ENCODE assay signal across 13 cellular contexts in genomic region chr4:182978152-182978827, GRCh38.
DNase-seq lines count a peak whose midpoint lies in the region; ATAC-seq, FAIRE-seq and TF ChIP-seq lines count a peak whose summit lies in the region.
"Had no signal": no experiment of that assay in that cellular context is flagged by ENCODE, and none has a peak within 500 bp of the region (broad histone marks: within the 10 kb centered on the region; RNA-seq: fewer than 3 reads in every experiment).

No MANE protein-coding gene starts in this region.

- H3K9ac ChIP-seq in K562 (ENCODE audit: insufficient read depth in 1 of 2, low read depth in 2 of 2, low read length in 2 of 2), result no peak overlapping the region

- H3K4me2 ChIP-seq in K562 (ENCODE audit: insufficient read depth, low read length), result no peak overlapping the region

- CTCF ChIA-PET in K562 (lab: Yijun Ruan, JAX; ENCODE audit: low intra/inter-chr PET ratio), result no interaction called here

- no peaks in the 10 kb centered on the region for H3K9me1 ChIP-seq in K562 (ENCODE audit: control insufficient read depth, insufficient read depth, low read length)

- H3K4me3 ChIP-seq in K562, result no peak overlapping the region

- no peaks in the 10 kb centered on the region for H4K20me1 ChIP-seq in K562 (replicated peaks; ENCODE audit: control insufficient read depth, insufficient read depth, low read length)

- H3K27me3 Mint-ChIP-seq in glutamatergic neuron (ENCODE audit: unreplicated experiment), result peaks cover 3% of the 10 kb centered on the region

- TF ChIP-seq POLR2A in K562 (conservative IDR thresholded peaks at IDR 0.05), result no peak

- no peaks in the 10 kb centered on the region for H3K36me3 ChIP-seq in K562 (ENCODE audit: control insufficient read depth, insufficient read depth, low read length)

- no peak overlapping the region for H3K4me3 Mint-ChIP-seq in glutamatergic neuron (ENCODE audit: unreplicated experiment)
- H3K4me3 Mint-ChIP-seq: endodermal cell; naive thymus-derived CD4-positive, alpha-beta T cell had no signal

- POLR2A ChIA-PET in K562 (lab: Yijun Ruan, JAX), result no interaction called here

- DNase-seq in ELR (ENCODE audit: low read depth), result peak; percentile 77
- no peak for DNase-seq in K562 (ENCODE audit: extremely low read depth in 1 of 4, low spot score in 3 of 4)
- no peak for DNase-seq in glutamatergic neuron
- no peak for DNase-seq in stimulated activated CD4-positive, alpha-beta T cell treated with anti-CD3 and anti-CD28 coated beads, Interleukin-12 subunit alpha, Interleukin-12 subunit beta, amount 100 ng/mL, for 4 hours
- no peak for DNase-seq in NCI-H345 treated with DMSO at 0.1 percent for 48 hours (lab: John Stamatoyannopoulos, UW; ENCODE audit: unreplicated experiment)
- no peak for DNase-seq in NCI-H146 (lab: John Stamatoyannopoulos, UW)
- DNase-seq: activated CD4-positive, alpha-beta T cell treated with anti-CD3 and anti-CD28 coated beads, Interleukin-2, amount 50 U/mL, for 1 hour; endodermal cell; naive thymus-derived CD4-positive, alpha-beta T cell; NCI-H1105 had no signal

- in situ Hi-C loops in K562 (cut with MboI), result no loop called here

- no peaks in the 10 kb centered on the region for H3K27me3 ChIP-seq in K562 (ENCODE audit: control insufficient read depth in 2 of 2, insufficient read depth in 2 of 2, low read length in 2 of 2)

- no peaks in the 10 kb centered on the region for H3K4me1 Mint-ChIP-seq in glutamatergic neuron (ENCODE audit: low read depth, unreplicated experiment)
- H3K4me1 Mint-ChIP-seq: endodermal cell had no signal

- H3K9me3 Mint-ChIP-seq in glutamatergic neuron (ENCODE audit: unreplicated experiment), result no peaks in the 10 kb centered on the region
- H3K9me3 Mint-ChIP-seq: endodermal cell had no signal

- FAIRE-seq in K562 (lab: Jason Lieb, UNC), result no peak
- FAIRE-seq: G401.6 had no signal

- H3K79me2 ChIP-seq in K562 (ENCODE audit: control insufficient read depth, insufficient read depth, low read length), result no peaks in the 10 kb centered on the region

- no peak overlapping the region for H3K27ac ChIP-seq in K562 (ENCODE audit: extremely low read depth, low read depth, low read length)

- TF ChIP-seq CTCF in K562 (IDR thresholded peaks at IDR 0.05 in 2 of 3, conservative IDR thresholded peaks at IDR 0.05 in 1 of 3; ENCODE audit: insufficient read depth in 2 of 3, low read depth in 1 of 3, low read length in 3 of 3), result no peak
- TF ChIP-seq CTCF in glutamatergic neuron (IDR thresholded peaks at IDR 0.05; ENCODE audit: partially characterized antibody, unreplicated experiment), result no peak

- no TSS peak for BruUV-seq in K562 (replicated peaks; lab: Mats Ljungman, UMichigan)

- TF ChIP-seq EP300 in K562 (IDR thresholded peaks at IDR 0.05; ENCODE audit: low read length), result no peak

- peaks cover 12% of the 10 kb centered on the region for H3K36me3 Mint-ChIP-seq in glutamatergic neuron (ENCODE audit: unreplicated experiment)

- H3K4me1 ChIP-seq in K562 (replicated peaks in 1 of 2; ENCODE audit: control insufficient read depth in 2 of 2, insufficient read depth in 2 of 2, low read length in 2 of 2), result peaks cover 0 to 11% of the 10 kb centered on the region in 2 experiments; a peak in 4 of 5 replicates

- TF ChIP-seq RAD21 in K562 (CRISPR knock-in tag; conservative IDR thresholded peaks at IDR 0.05 in 1 of 2, IDR thresholded peaks at IDR 0.05 in 1 of 2), result no peak

- H3K9me3 ChIP-seq in K562 (replicated peaks; ENCODE audit: control insufficient read depth, insufficient read depth, low read depth, low read length), result no peaks in the 10 kb centered on the region

- H2AFZ ChIP-seq in K562 (ENCODE audit: low read depth, low read length), result no peak overlapping the region

- ATAC-seq in GM19467 (IDR thresholded peaks at IDR 0.05; ENCODE audit: unreplicated experiment), result peak; percentile 72
- ATAC-seq in HG03139 (IDR thresholded peaks at IDR 0.05; ENCODE audit: unreplicated experiment), result peak; percentile 46
- ATAC-seq in K562, result no peak
- ATAC-seq: naive thymus-derived CD4-positive, alpha-beta T cell had no signal

- intact Hi-C loops in K562 (cut with micrococcal nuclease), result no loop called here

- WGBS in K562 (ENCODE audit: insufficient coverage, low coverage, missing lambda C conversion rate), result 72% methylated on average over 8 of the region's 8 CpGs

- H3K27ac Mint-ChIP-seq in glutamatergic neuron (ENCODE audit: unreplicated experiment), result no peak overlapping the region
- H3K27ac Mint-ChIP-seq: endodermal cell had no signal

TF ChIP-seq in K562, 482 proteins besides CTCF, POLR2A, EP300 and RAD21:
- no peak for TF ChIP-seq ZFX (CRISPR knock-in tag; IDR thresholded peaks at IDR 0.05)
- peak; percentile 34 for TF ChIP-seq ZFP36 (IDR thresholded peaks at IDR 0.05; ENCODE audit: low read depth, low read length, partially characterized antibody)
TF ChIP-seq in K562: peak in this region for 1.
